16 cellular contexts compared by ENCODE assay signal in the genomic region with DNA sequence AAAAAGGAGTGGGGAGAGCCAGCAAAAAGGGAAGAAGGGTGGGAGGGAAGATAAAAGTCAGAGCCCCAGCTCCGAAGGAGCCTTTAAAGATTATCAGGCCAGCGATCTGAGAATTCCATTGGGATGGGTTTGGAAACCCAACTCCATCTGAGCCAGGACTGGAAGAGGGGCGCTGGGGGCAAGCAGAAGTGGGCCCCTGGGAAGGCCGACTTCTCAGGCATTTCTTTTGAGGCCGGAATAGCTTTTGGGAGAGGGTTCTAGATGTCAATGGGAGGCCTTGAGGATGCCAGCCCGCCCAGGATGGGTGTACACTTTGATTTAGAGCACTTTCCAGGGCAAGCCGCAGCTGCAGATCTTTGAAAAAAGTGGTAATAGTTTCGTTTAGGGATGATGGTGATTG. TPM values are rescaled to one million over a fixed set of nuclear protein-coding genes. Genes with fewer than 3 reads are reported as not detected.
DNase-seq lines count a peak whose midpoint lies in the region; ATAC-seq and TF ChIP-seq lines count a peak whose summit lies in the region.
"Had no signal": no experiment of that assay in that cellular context is flagged by ENCODE, and none has a peak within 500 bp of the region (broad histone marks: within the 10 kb centered on the region; RNA-seq: fewer than 3 reads in every experiment).

No MANE protein-coding gene starts in this region.

- peaks cover 15% of the 10 kb centered on the region for H3K4me1 Mint-ChIP-seq in T-helper 17 cell
- peaks cover 39% of the 10 kb centered on the region for H3K4me1 Mint-ChIP-seq in dendritic cell treated with granulocyte-macrophage colony-stimulating factor and Interleukin-4, amounts not matched to agents 40 ng/mL and 50 ng/mL, for 4 days (ENCODE audit: low read depth)
- peaks cover 72% of the 10 kb centered on the region for H3K4me1 Mint-ChIP-seq in nephron progenitor cell
- H3K4me1 Mint-ChIP-seq in activated T-cell treated with anti-CD3 and anti-CD28 coated beads, Interleukin-2, amount 50 U/mL, for 4 hours (ENCODE audit: low read depth): peaks cover 19% of the 10 kb centered on the region
- peaks cover 16% of the 10 kb centered on the region for H3K4me1 Mint-ChIP-seq in activated T-helper 17 cell treated with anti-CD3 and anti-CD28 coated beads, Interleukin-2, amount 50 U/mL, for 72 hours
- H3K4me1 Mint-ChIP-seq in T-helper 2 cell treated with Interferon-gamma antibody and Interleukin-4, amounts not matched to agents 5 μg/mL and 100 μg/mL, for 36 hours (ENCODE audit: low read depth): peaks cover 20% of the 10 kb centered on the region

- ATAC-seq in T-helper 17 cell (no peak), psoas muscle (no peak)
- no peak for ATAC-seq in activated T-cell treated with anti-CD3 and anti-CD28 coated beads, Interleukin-2, amount 50 U/mL, for 4 hours
- no peak for ATAC-seq in activated T-helper 17 cell treated with anti-CD3 and anti-CD28 coated beads, Interleukin-2, amount 50 U/mL, for 72 hours (replicated peaks)
- ATAC-seq: CD8-positive, alpha-beta T cell; HCT116; K562 had no signal

- H3K27ac ChIP-seq in psoas muscle: no peak overlapping the region

- peaks cover 7% of the 10 kb centered on the region for H3K9me3 Mint-ChIP-seq in dendritic cell treated with granulocyte-macrophage colony-stimulating factor and Interleukin-4, amounts not matched to agents 40 ng/mL and 50 ng/mL, for 4 days
- no peaks in the 10 kb centered on the region for H3K9me3 Mint-ChIP-seq in nephron progenitor cell
- H3K9me3 Mint-ChIP-seq in activated T-cell treated with anti-CD3 and anti-CD28 coated beads, Interleukin-2, amount 50 U/mL, for 4 hours: no peaks in the 10 kb centered on the region
- H3K9me3 Mint-ChIP-seq in activated T-helper 17 cell treated with anti-CD3 and anti-CD28 coated beads, Interleukin-2, amount 50 U/mL, for 72 hours: no peaks in the 10 kb centered on the region
- no peaks in the 10 kb centered on the region for H3K9me3 Mint-ChIP-seq in T-helper 2 cell treated with Interferon-gamma antibody and Interleukin-4, amounts not matched to agents 5 μg/mL and 100 μg/mL, for 36 hours

- TF ChIP-seq CTCF in nephron progenitor cell (IDR thresholded peaks at IDR 0.05) (no peak), psoas muscle (IDR thresholded peaks at IDR 0.05) (no peak)

- H3K27ac Mint-ChIP-seq in T-helper 17 cell (no peak overlapping the region), nephron progenitor cell (no peak overlapping the region)
- H3K27ac Mint-ChIP-seq in dendritic cell treated with granulocyte-macrophage colony-stimulating factor and Interleukin-4, amounts not matched to agents 40 ng/mL and 50 ng/mL, for 4 days: no peak overlapping the region
- no peak overlapping the region for H3K27ac Mint-ChIP-seq in activated T-helper 17 cell treated with anti-CD3 and anti-CD28 coated beads, Interleukin-2, amount 50 U/mL, for 72 hours
- no peak overlapping the region for H3K27ac Mint-ChIP-seq in T-helper 2 cell treated with Interferon-gamma antibody and Interleukin-4, amounts not matched to agents 5 μg/mL and 100 μg/mL, for 36 hours
- H3K27ac Mint-ChIP-seq: CD8-positive, alpha-beta T cell had no signal

- DNase-seq in T-helper 17 cell: no peak
- DNase-seq in nephron progenitor cell: peak; percentile 10
- no peak for DNase-seq in activated T-cell treated with anti-CD3 and anti-CD28 coated beads, Interleukin-2, amount 50 U/mL, for 4 hours
- no peak for DNase-seq in T-helper 2 cell treated with Interferon-gamma antibody and Interleukin-4, amounts not matched to agents 5 μg/mL and 100 μg/mL, for 36 hours (ENCODE audit: low spot score)
- no peak for DNase-seq in psoas muscle
- DNase-seq: CD8-positive, alpha-beta T cell; NCI-H1930; NCI-H2171; NCI-H446 treated with DMSO at 0.1 percent for 48 hours; NCI-H748 treated with DMSO at 0.1 percent for 48 hours; RPMI8226; SIG-M5 had no signal

- intact Hi-C loops in dendritic cell treated with granulocyte-macrophage colony-stimulating factor and Interleukin-4, amounts not matched to agents 40 ng/mL and 50 ng/mL, for 4 days (cut with micrococcal nuclease): no loop called here
- intact Hi-C loops in psoas muscle (cut with DNase I): loop anchor here in 1 of 2 donors (5.0 kb wide), 1 partner anchor 552 kb away; no protein-coding TSS in a partner anchor

- H3K27me3 Mint-ChIP-seq in T-helper 17 cell (peaks cover 73% of the 10 kb centered on the region), nephron progenitor cell (ENCODE audit: low read depth, poor library complexity) (peaks cover 72% of the 10 kb centered on the region)
- peaks cover 76% of the 10 kb centered on the region for H3K27me3 Mint-ChIP-seq in dendritic cell treated with granulocyte-macrophage colony-stimulating factor and Interleukin-4, amounts not matched to agents 40 ng/mL and 50 ng/mL, for 4 days
- H3K27me3 Mint-ChIP-seq in activated T-cell treated with anti-CD3 and anti-CD28 coated beads, Interleukin-2, amount 50 U/mL, for 4 hours (ENCODE audit: low read depth): peaks cover 86% of the 10 kb centered on the region
- peaks cover 62% of the 10 kb centered on the region for H3K27me3 Mint-ChIP-seq in activated T-helper 17 cell treated with anti-CD3 and anti-CD28 coated beads, Interleukin-2, amount 50 U/mL, for 72 hours
- peaks cover 86% of the 10 kb centered on the region for H3K27me3 Mint-ChIP-seq in T-helper 2 cell treated with Interferon-gamma antibody and Interleukin-4, amounts not matched to agents 5 μg/mL and 100 μg/mL, for 36 hours (ENCODE audit: low read depth)

- H3K36me3 Mint-ChIP-seq in T-helper 17 cell (ENCODE audit: low read depth): peaks cover 5% of the 10 kb centered on the region
- H3K36me3 Mint-ChIP-seq in dendritic cell treated with granulocyte-macrophage colony-stimulating factor and Interleukin-4, amounts not matched to agents 40 ng/mL and 50 ng/mL, for 4 days (ENCODE audit: low read depth): no peaks in the 10 kb centered on the region
- no peaks in the 10 kb centered on the region for H3K36me3 Mint-ChIP-seq in nephron progenitor cell (ENCODE audit: low read depth)
- no peaks in the 10 kb centered on the region for H3K36me3 Mint-ChIP-seq in activated T-cell treated with anti-CD3 and anti-CD28 coated beads, Interleukin-2, amount 50 U/mL, for 4 hours (ENCODE audit: insufficient read depth)
- H3K36me3 Mint-ChIP-seq in activated T-helper 17 cell treated with anti-CD3 and anti-CD28 coated beads, Interleukin-2, amount 50 U/mL, for 72 hours (ENCODE audit: low read depth): peaks cover 12% of the 10 kb centered on the region
- H3K36me3 Mint-ChIP-seq in T-helper 2 cell treated with Interferon-gamma antibody and Interleukin-4, amounts not matched to agents 5 μg/mL and 100 μg/mL, for 36 hours (ENCODE audit: low read depth): peaks cover 4% of the 10 kb centered on the region
- H3K36me3 Mint-ChIP-seq: CD8-positive, alpha-beta T cell had no signal

- H3K9me3 ChIP-seq in T-helper 17 cell (ENCODE audit: control insufficient read depth, low read length, poor library complexity, severe bottlenecking): peaks cover 9% of the 10 kb centered on the region
- no peaks in the 10 kb centered on the region for H3K9me3 ChIP-seq in psoas muscle

- H3K27me3 ChIP-seq in psoas muscle (ENCODE audit: insufficient read depth in 3 of 3, low read length in 2 of 3): peaks cover 12 to 97% (median 17%) of the 10 kb centered on the region in 3 donors

- H3K4me3 Mint-ChIP-seq in T-helper 17 cell (peak overlapping the region; percentile 2), nephron progenitor cell (peak overlapping the region; percentile 22)
- peak overlapping the region; percentile 46 for H3K4me3 Mint-ChIP-seq in dendritic cell treated with granulocyte-macrophage colony-stimulating factor and Interleukin-4, amounts not matched to agents 40 ng/mL and 50 ng/mL, for 4 days
- H3K4me3 Mint-ChIP-seq in activated T-cell treated with anti-CD3 and anti-CD28 coated beads, Interleukin-2, amount 50 U/mL, for 4 hours: no peak overlapping the region
- no peak overlapping the region for H3K4me3 Mint-ChIP-seq in activated T-helper 17 cell treated with anti-CD3 and anti-CD28 coated beads, Interleukin-2, amount 50 U/mL, for 72 hours
- H3K4me3 Mint-ChIP-seq in T-helper 2 cell treated with Interferon-gamma antibody and Interleukin-4, amounts not matched to agents 5 μg/mL and 100 μg/mL, for 36 hours: no peak overlapping the region
- H3K4me3 Mint-ChIP-seq: CD8-positive, alpha-beta T cell had no signal

- H3K4me3 ChIP-seq in psoas muscle: no peak overlapping the region
- H3K4me3 ChIP-seq: K562 had no signal

- no peaks in the 10 kb centered on the region for H3K4me1 ChIP-seq in psoas muscle

- WGBS in psoas muscle, 3 donors: 23 to 30% (median 26%) methylated on average over 8 of the region's 8 CpGs

- H3K36me3 ChIP-seq in psoas muscle (ENCODE audit: insufficient read depth in 1 of 2, low read depth in 1 of 2): no peaks in the 10 kb centered on the region

RNA-seq across cellular contexts. Expression of a gene that starts 6.6 kb away (rescaled TPM):
- not detected for total RNA-seq in T-helper 17 cell
- under 1 TPM in 1 of 3 donors, not detected in 2; 0.08 TPM for total RNA-seq in activated T-cell treated with anti-CD3 and anti-CD28 coated beads, Interleukin-2, amount 50 U/mL, for 4 hours
- 1 to 10 TPM in 1 of 2 donors, not detected in 1; 3.7 TPM for total RNA-seq in activated T-helper 17 cell treated with anti-CD3 and anti-CD28 coated beads, Interleukin-2, amount 50 U/mL, for 72 hours
- total RNA-seq in psoas muscle: not detected
- polyA plus RNA-seq in psoas muscle: under 1 TPM; 0.03 to 0.09 (median 0.05) TPM
- total RNA-seq: CD8-positive, alpha-beta T cell had no signal
- polyA plus RNA-seq: K562 had no signal

Comparison
In these comparisons a context has a peak if more than half of its experiments do, and no peak if none do; other contexts are left out.
1. H3K4me3 Mint-ChIP-seq: peak in T-helper 17 cell (single experiment), dendritic cell treated with granulocyte-macrophage colony-stimulating factor and Interleukin-4, amounts not matched to agents 40 ng/mL and 50 ng/mL, for 4 days (single experiment) and nephron progenitor cell (single experiment); none in activated T-cell treated with anti-CD3 and anti-CD28 coated beads, Interleukin-2, amount 50 U/mL, for 4 hours (single experiment), activated T-helper 17 cell treated with anti-CD3 and anti-CD28 coated beads, Interleukin-2, amount 50 U/mL, for 72 hours (single experiment) and T-helper 2 cell treated with Interferon-gamma antibody and Interleukin-4, amounts not matched to agents 5 μg/mL and 100 μg/mL, for 36 hours (single experiment).